1 cellular context compared by ENCODE assay signal in the genomic region with DNA sequence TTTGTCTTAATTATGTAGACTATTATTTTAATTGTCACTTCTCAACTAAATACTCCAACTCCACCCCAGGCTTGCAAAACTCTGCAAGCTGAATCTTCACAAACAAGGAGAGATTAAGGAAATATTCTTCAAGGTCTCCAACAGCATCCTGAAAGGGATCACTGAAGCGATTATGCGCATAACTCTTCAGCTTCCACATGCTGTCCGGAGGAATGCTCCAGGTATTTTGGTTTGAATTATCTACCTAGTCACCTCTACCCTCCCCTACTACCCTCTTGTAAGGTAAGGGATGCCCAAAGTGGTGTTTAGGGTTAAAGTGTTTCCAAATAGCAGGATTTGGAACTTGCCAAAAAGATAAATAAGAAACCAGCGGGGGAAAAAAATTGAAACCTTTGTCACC.
TF ChIP-seq lines count a peak whose summit lies in the region.

No MANE protein-coding gene starts in this region.

TF ChIP-seq in HEK293, 187 proteins besides CTCF, POLR2A, EP300 and RAD21 (continued from another document):
- TF ChIP-seq, protein P1, sequence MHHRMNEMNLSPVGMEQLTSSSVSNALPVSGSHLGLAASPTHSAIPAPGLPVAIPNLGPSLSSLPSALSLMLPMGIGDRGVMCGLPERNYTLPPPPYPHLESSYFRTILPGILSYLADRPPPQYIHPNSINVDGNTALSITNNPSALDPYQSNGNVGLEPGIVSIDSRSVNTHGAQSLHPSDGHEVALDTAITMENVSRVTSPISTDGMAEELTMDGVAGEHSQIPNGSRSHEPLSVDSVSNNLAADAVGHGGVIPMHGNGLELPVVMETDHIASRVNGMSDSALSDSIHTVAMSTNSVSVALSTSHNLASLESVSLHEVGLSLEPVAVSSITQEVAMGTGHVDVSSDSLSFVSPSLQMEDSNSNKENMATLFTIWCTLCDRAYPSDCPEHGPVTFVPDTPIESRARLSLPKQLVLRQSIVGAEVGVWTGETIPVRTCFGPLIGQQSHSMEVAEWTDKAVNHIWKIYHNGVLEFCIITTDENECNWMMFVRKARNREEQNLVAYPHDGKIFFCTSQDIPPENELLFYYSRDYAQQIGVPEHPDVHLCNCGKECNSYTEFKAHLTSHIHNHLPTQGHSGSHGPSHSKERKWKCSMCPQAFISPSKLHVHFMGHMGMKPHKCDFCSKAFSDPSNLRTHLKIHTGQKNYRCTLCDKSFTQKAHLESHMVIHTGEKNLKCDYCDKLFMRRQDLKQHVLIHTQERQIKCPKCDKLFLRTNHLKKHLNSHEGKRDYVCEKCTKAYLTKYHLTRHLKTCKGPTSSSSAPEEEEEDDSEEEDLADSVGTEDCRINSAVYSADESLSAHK (tag by site-specific recombination; IDR thresholded peaks at IDR 0.05): no peak
- TF ChIP-seq, protein P2, sequence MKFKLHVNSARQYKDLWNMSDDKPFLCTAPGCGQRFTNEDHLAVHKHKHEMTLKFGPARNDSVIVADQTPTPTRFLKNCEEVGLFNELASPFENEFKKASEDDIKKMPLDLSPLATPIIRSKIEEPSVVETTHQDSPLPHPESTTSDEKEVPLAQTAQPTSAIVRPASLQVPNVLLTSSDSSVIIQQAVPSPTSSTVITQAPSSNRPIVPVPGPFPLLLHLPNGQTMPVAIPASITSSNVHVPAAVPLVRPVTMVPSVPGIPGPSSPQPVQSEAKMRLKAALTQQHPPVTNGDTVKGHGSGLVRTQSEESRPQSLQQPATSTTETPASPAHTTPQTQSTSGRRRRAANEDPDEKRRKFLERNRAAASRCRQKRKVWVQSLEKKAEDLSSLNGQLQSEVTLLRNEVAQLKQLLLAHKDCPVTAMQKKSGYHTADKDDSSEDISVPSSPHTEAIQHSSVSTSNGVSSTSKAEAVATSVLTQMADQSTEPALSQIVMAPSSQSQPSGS (tag by site-specific recombination; IDR thresholded peaks at IDR 0.05; ENCODE audit: low read depth): no peak
- TF ChIP-seq ZNF423 (tag by site-specific recombination; IDR thresholded peaks at IDR 0.05) (no peak), GFI1B (tag by site-specific recombination; IDR thresholded peaks at IDR 0.05) (no peak), PRDM1 (tag by site-specific recombination; IDR thresholded peaks at IDR 0.05) (no peak)
- TF ChIP-seq, protein P3, sequence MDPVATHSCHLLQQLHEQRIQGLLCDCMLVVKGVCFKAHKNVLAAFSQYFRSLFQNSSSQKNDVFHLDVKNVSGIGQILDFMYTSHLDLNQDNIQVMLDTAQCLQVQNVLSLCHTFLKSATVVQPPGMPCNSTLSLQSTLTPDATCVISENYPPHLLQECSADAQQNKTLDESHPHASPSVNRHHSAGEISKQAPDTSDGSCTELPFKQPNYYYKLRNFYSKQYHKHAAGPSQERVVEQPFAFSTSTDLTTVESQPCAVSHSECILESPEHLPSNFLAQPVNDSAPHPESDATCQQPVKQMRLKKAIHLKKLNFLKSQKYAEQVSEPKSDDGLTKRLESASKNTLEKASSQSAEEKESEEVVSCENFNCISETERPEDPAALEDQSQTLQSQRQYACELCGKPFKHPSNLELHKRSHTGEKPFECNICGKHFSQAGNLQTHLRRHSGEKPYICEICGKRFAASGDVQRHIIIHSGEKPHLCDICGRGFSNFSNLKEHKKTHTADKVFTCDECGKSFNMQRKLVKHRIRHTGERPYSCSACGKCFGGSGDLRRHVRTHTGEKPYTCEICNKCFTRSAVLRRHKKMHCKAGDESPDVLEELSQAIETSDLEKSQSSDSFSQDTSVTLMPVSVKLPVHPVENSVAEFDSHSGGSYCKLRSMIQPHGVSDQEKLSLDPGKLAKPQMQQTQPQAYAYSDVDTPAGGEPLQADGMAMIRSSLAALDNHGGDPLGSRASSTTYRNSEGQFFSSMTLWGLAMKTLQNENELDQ (tag by site-specific recombination; IDR thresholded peaks at IDR 0.05; ENCODE audit: low read depth): no peak
